8 cellular contexts compared by ENCODE assay signal in genomic region chr17:32266389-32267269, GRCh38. TPM values are rescaled to one million over a fixed set of nuclear protein-coding genes. Genes with fewer than 3 reads are reported as not detected.
A peak's percentile ranks its signal among the peaks of the same experiment; 100 is the strongest.
DNase-seq lines count a peak whose midpoint lies in the region; ATAC-seq and TF ChIP-seq lines count a peak whose summit lies in the region.

No MANE protein-coding gene starts in this region.

- H3K36me3 Mint-ChIP-seq in activated CD4-positive, alpha-beta T cell treated with anti-CD3 and anti-CD28 coated beads for 36 hours (ENCODE audit: low read depth), result no peaks in the 10 kb centered on the region
- no peaks in the 10 kb centered on the region for H3K36me3 Mint-ChIP-seq in activated CD8-positive, alpha-beta T cell treated with anti-CD3 and anti-CD28 coated beads for 36 hours (ENCODE audit: low read depth)

- DNase-seq in activated CD4-positive, alpha-beta T cell treated with anti-CD3 and anti-CD28 coated beads for 36 hours, result peak; percentile 45
- no peak for DNase-seq in activated CD4-positive, alpha-beta T cell treated with anti-CD3 and anti-CD28 coated beads for 1 hour
- DNase-seq in activated CD8-positive, alpha-beta T cell treated with anti-CD3 and anti-CD28 coated beads for 36 hours, result peak; percentile 50
- DNase-seq in fibroblast of villous mesenchyme (ENCODE audit: low read depth) (no peak), retina (peak; percentile 84), GOT3 (lab: John Stamatoyannopoulos, UW) (no peak), glomerular visceral epithelial cell (ENCODE audit: extremely low spot score) (no peak)

- peak overlapping the region; percentile 49 for H3K4me3 ChIP-seq in fibroblast of villous mesenchyme (ENCODE audit: low read depth, low read length)

- peak; percentile 20 for ATAC-seq in activated CD4-positive, alpha-beta T cell treated with anti-CD3 and anti-CD28 coated beads for 36 hours
- peak; percentile 53 for ATAC-seq in activated CD8-positive, alpha-beta T cell treated with anti-CD3 and anti-CD28 coated beads for 36 hours
- no peak for ATAC-seq in HG03439 (IDR thresholded peaks at IDR 0.05; ENCODE audit: unreplicated experiment)

- H3K4me1 Mint-ChIP-seq in activated CD4-positive, alpha-beta T cell treated with anti-CD3 and anti-CD28 coated beads for 36 hours, result peaks cover 8% of the 10 kb centered on the region
- peaks cover 12% of the 10 kb centered on the region for H3K4me1 Mint-ChIP-seq in activated CD8-positive, alpha-beta T cell treated with anti-CD3 and anti-CD28 coated beads for 36 hours (ENCODE audit: low read depth)

- CTCF ChIA-PET in activated CD4-positive, alpha-beta T cell treated with anti-CD3 and anti-CD28 coated beads for 36 hours (lab: Charles Lee), result no interaction called here
- CTCF ChIA-PET in activated CD8-positive, alpha-beta T cell treated with anti-CD3 and anti-CD28 coated beads for 36 hours (lab: Charles Lee), result no interaction called here

- H3K4me3 Mint-ChIP-seq in activated CD4-positive, alpha-beta T cell treated with anti-CD3 and anti-CD28 coated beads for 36 hours, result peak overlapping the region; percentile 51
- H3K4me3 Mint-ChIP-seq in activated CD8-positive, alpha-beta T cell treated with anti-CD3 and anti-CD28 coated beads for 36 hours, result peak overlapping the region; percentile 57

- no peak overlapping the region for H3K27ac Mint-ChIP-seq in activated CD4-positive, alpha-beta T cell treated with anti-CD3 and anti-CD28 coated beads for 36 hours
- no peak overlapping the region for H3K27ac Mint-ChIP-seq in activated CD8-positive, alpha-beta T cell treated with anti-CD3 and anti-CD28 coated beads for 36 hours

- POLR2A ChIA-PET in activated CD4-positive, alpha-beta T cell treated with anti-CD3 and anti-CD28 coated beads for 36 hours (lab: Charles Lee), result no interaction called here
- POLR2A ChIA-PET in activated CD8-positive, alpha-beta T cell treated with anti-CD3 and anti-CD28 coated beads for 36 hours (lab: Charles Lee), result interaction anchor here (1.0 kb wide), 1 partner anchor 17 kb away, joined by 3 read pairs; no protein-coding TSS in a partner anchor

- intact Hi-C loops in activated CD4-positive, alpha-beta T cell treated with anti-CD3 and anti-CD28 coated beads for 36 hours (cut with DNase I, micrococcal nuclease), result loop anchor here in 1 of 2 experiments (5.0 kb wide), 1 partner anchor 51 kb away; no protein-coding TSS in a partner anchor
- intact Hi-C loops in activated CD8-positive, alpha-beta T cell treated with anti-CD3 and anti-CD28 coated beads for 36 hours (cut with micrococcal nuclease), result no loop called here

- peaks cover 63% of the 10 kb centered on the region for H3K27me3 Mint-ChIP-seq in activated CD4-positive, alpha-beta T cell treated with anti-CD3 and anti-CD28 coated beads for 36 hours
- H3K27me3 Mint-ChIP-seq in activated CD8-positive, alpha-beta T cell treated with anti-CD3 and anti-CD28 coated beads for 36 hours, result peaks cover 66% of the 10 kb centered on the region

- no peaks in the 10 kb centered on the region for H3K9me3 Mint-ChIP-seq in activated CD4-positive, alpha-beta T cell treated with anti-CD3 and anti-CD28 coated beads for 36 hours (ENCODE audit: low read depth)
- H3K9me3 Mint-ChIP-seq in activated CD8-positive, alpha-beta T cell treated with anti-CD3 and anti-CD28 coated beads for 36 hours, result no peaks in the 10 kb centered on the region

- no peak for TF ChIP-seq CTCF in activated CD8-positive, alpha-beta T cell treated with anti-CD3 and anti-CD28 coated beads for 36 hours (IDR thresholded peaks at IDR 0.05)
- TF ChIP-seq CTCF in fibroblast of villous mesenchyme (IDR thresholded peaks at IDR 0.05; ENCODE audit: insufficient read depth, low read depth, low read length), result no peak

RNA-seq across cellular contexts. Expression of gene RHBDL3, which starts 1.0 kb away (rescaled TPM):
- total RNA-seq in activated CD4-positive, alpha-beta T cell treated with anti-CD3 and anti-CD28 coated beads for 36 hours, result under 1 TPM in 1 of 2 experiments, not detected in 1; 0.09 TPM
- under 1 TPM in 1 of 2 experiments, not detected in 1; 0.11 TPM for total RNA-seq in activated CD8-positive, alpha-beta T cell treated with anti-CD3 and anti-CD28 coated beads for 36 hours
- under 0.01 TPM in 1 of 2 replicates, not detected in the other for total RNA-seq in fibroblast of villous mesenchyme

Comparison
In these comparisons a context has a peak if more than half of its experiments do, and no peak if none do; other contexts are left out.
1. DNase-seq: peak in activated CD4-positive, alpha-beta T cell treated with anti-CD3 and anti-CD28 coated beads for 36 hours (single experiment), activated CD8-positive, alpha-beta T cell treated with anti-CD3 and anti-CD28 coated beads for 36 hours (single experiment) and retina (single experiment); none in activated CD4-positive, alpha-beta T cell treated with anti-CD3 and anti-CD28 coated beads for 1 hour (single experiment), fibroblast of villous mesenchyme (single experiment), GOT3 (single experiment) and glomerular visceral epithelial cell (single experiment).